Comparison of ENCODE assay signal across 8 cellular contexts in genomic region chr2:219736196-219736595, GRCh38.
DNase-seq lines count a peak whose midpoint lies in the region; ATAC-seq and TF ChIP-seq lines count a peak whose summit lies in the region.

No MANE protein-coding gene starts in this region.

- no peak for TF ChIP-seq EP300 in Ishikawa (IDR thresholded peaks at IDR 0.05; ENCODE audit: borderline replicate concordance)

- DNase-seq in COLO829 (ENCODE audit: low spot score) (peak; percentile 88), NOMO-1 treated with dmso at 0.1 percent for 144 hours (lab: John Stamatoyannopoulos, UW; ENCODE audit: unreplicated experiment) (peak; percentile 24), coronary artery (ENCODE audit: low spot score) (no peak), lung (ENCODE audit: low spot score) (no peak)

- peak; percentile 28 for TF ChIP-seq CTCF in coronary artery (IDR thresholded peaks at IDR 0.05)
- peak; percentile 1 for TF ChIP-seq CTCF in lung (IDR thresholded peaks at IDR 0.05; ENCODE audit: control extremely low read depth, extremely low read depth)

- H3K36me3 ChIP-seq in lung (ENCODE audit: control insufficient read depth in 2 of 2, insufficient read depth in 2 of 2, low read length in 2 of 2) = no peaks in the 10 kb centered on the region

- H3K27ac ChIP-seq in coronary artery (no peak overlapping the region), lung (ENCODE audit: low read depth in 1 of 2, low read length in 1 of 2) (no peak overlapping the region)

- peak; percentile 77 for TF ChIP-seq RAD21 in Ishikawa (IDR thresholded peaks at IDR 0.05; ENCODE audit: low read depth)

- H3K27me3 ChIP-seq in lung (ENCODE audit: control insufficient read depth, insufficient read depth) = no peaks in the 10 kb centered on the region

- 9 to 12% methylated on average over 3 of the region's 3 CpGs for WGBS in lung, 2 donors

- no peaks in the 10 kb centered on the region for H3K9me3 ChIP-seq in lung (ENCODE audit: control insufficient read depth in 2 of 2, insufficient read depth in 1 of 2, low read length in 1 of 2)

- ATAC-seq in lung (ENCODE audit: insufficient read depth, low FRiP score) (peak; percentile 58), GM18870 (IDR thresholded peaks at IDR 0.05; ENCODE audit: unreplicated experiment) (no peak), HG02623 (IDR thresholded peaks at IDR 0.05; ENCODE audit: unreplicated experiment) (no peak), HG03097 (IDR thresholded peaks at IDR 0.05; ENCODE audit: low FRiP score, unreplicated experiment) (no peak)

- H3K4me3 ChIP-seq in coronary artery (no peak overlapping the region), lung (no peak overlapping the region)

- H3K4me1 ChIP-seq in lung (ENCODE audit: control insufficient read depth in 2 of 2, insufficient read depth in 2 of 2, low read length in 2 of 2) = no peaks in the 10 kb centered on the region

TF ChIP-seq in Ishikawa, 13 proteins besides CTCF, POLR2A, EP300 and RAD21:
- TF ChIP-seq ZBTB7A (IDR thresholded peaks at IDR 0.05; ENCODE audit: low read depth) (no peak), USF1 (IDR thresholded peaks at IDR 0.05) (no peak), MAX (IDR thresholded peaks at IDR 0.05) (no peak), EGR1 (IDR thresholded peaks at IDR 0.05) (no peak), CEBPB (IDR thresholded peaks at IDR 0.05) (no peak), YY1 (IDR thresholded peaks at IDR 0.05; ENCODE audit: low read depth) (no peak), TCF12 (IDR thresholded peaks at IDR 0.05; ENCODE audit: low read depth) (no peak), CREB1 (IDR thresholded peaks at IDR 0.05; ENCODE audit: low read depth) (no peak), TEAD4 (IDR thresholded peaks at IDR 0.05) (no peak), REST (IDR thresholded peaks at IDR 0.05; ENCODE audit: low read depth) (no peak), NFIC (IDR thresholded peaks at IDR 0.05) (no peak), FOXM1 (IDR thresholded peaks at IDR 0.05; ENCODE audit: borderline replicate concordance, low read depth) (no peak), TAF1 (IDR thresholded peaks at IDR 0.05; ENCODE audit: low read depth) (no peak)
TF ChIP-seq in Ishikawa: peak in this region for 0.

Comparison
In these comparisons a context has a peak if more than half of its experiments do, and no peak if none do; other contexts are left out.
1. DNase-seq: peak in COLO829 (single experiment) and NOMO-1 treated with dmso at 0.1 percent for 144 hours (single experiment); none in coronary artery (single experiment) and lung (single experiment).